In genomic region chr15:60390931-60391501, GRCh38 we compare ENCODE assay signal across 8 cellular contexts. TPM values are rescaled to one million over a fixed set of nuclear protein-coding genes. Genes with fewer than 3 reads are reported as not detected.
DNase-seq lines count a peak whose midpoint lies in the region; ATAC-seq and TF ChIP-seq lines count a peak whose summit lies in the region.

No MANE protein-coding gene starts in this region.

- no peak for TF ChIP-seq POLR2A in breast epithelium (IDR thresholded peaks at IDR 0.05)

- H3K27me3 ChIP-seq in breast epithelium (no peaks in the 10 kb centered on the region), lower lobe of right lung (ENCODE audit: low read depth) (no peaks in the 10 kb centered on the region)

- TF ChIP-seq CTCF in breast epithelium (IDR thresholded peaks at IDR 0.05) = no peak
- no peak for TF ChIP-seq CTCF in lower lobe of right lung (IDR thresholded peaks at IDR 0.05)

- H3K27ac ChIP-seq in breast epithelium (peak overlapping the region; percentile 91 to 99), lower lobe of right lung (peak overlapping the region; percentile 95)

- H3K4me3 ChIP-seq in breast epithelium = peak overlapping the region in 2 of 3 donors; percentile 12 to 53
- peak overlapping the region; percentile 9 for H3K4me3 ChIP-seq in lower lobe of right lung

- H3K4me1 ChIP-seq in breast epithelium = peaks cover 20 to 64% of the 10 kb centered on the region in 2 donors
- H3K4me1 ChIP-seq in lower lobe of right lung = peaks cover 99% of the 10 kb centered on the region

- ATAC-seq in lower lobe of right lung (peak; percentile 57 to 66), GM18858 (IDR thresholded peaks at IDR 0.05; ENCODE audit: unreplicated experiment) (no peak)

- DNase-seq in AG20443 (ENCODE audit: low spot score) (peak; percentile 74), LHCN-M2 (ENCODE audit: low read depth) (peak; percentile 96), breast epithelium (ENCODE audit: low spot score in 2 of 2) (peak in 1 of 2 donors; percentile 54), lower lobe of right lung (no peak), NCI-H2171 treated with DMSO at 0.1 percent for 48 hours (lab: John Stamatoyannopoulos, UW) (no peak), COR-L47 (lab: John Stamatoyannopoulos, UW) (no peak)
- DNase-seq in activated effector memory CD4-positive, alpha-beta T cell treated with anti-CD3 and anti-CD28 coated beads, Interleukin-2, amount 50 U/mL, for 16 hours = no peak

- intact Hi-C loops in breast epithelium (cut with DNase I; ENCODE audit: low total_unique reads) (no loop called here), lower lobe of right lung (cut with DNase I) (no loop called here)

- H3K36me3 ChIP-seq in breast epithelium (no peaks in the 10 kb centered on the region), lower lobe of right lung (peaks cover 14% of the 10 kb centered on the region)

- H3K9me3 ChIP-seq in breast epithelium (no peaks in the 10 kb centered on the region), lower lobe of right lung (no peaks in the 10 kb centered on the region)

RNA-seq across cellular contexts. Expression of gene ANXA2, which starts 6.8 kb away (rescaled TPM):
- total RNA-seq in LHCN-M2 (2014; rRNA removed) (3,230 and 3,804 TPM in 2 replicates), breast epithelium (1,000 to 10,000 TPM in 1 of 3 donors, 100 to 1,000 TPM in 2; 875 to 1,598 (median 923) TPM), lower lobe of right lung (834 TPM)
- polyA plus RNA-seq in LHCN-M2 (2012) = 7,075 TPM

Comparison
In these comparisons a context has a peak if more than half of its experiments do, and no peak if none do; other contexts are left out.
1. DNase-seq: peak in AG20443 (single experiment) and LHCN-M2 (single experiment); none in lower lobe of right lung (single experiment), activated effector memory CD4-positive, alpha-beta T cell treated with anti-CD3 and anti-CD28 coated beads, Interleukin-2, amount 50 U/mL, for 16 hours (single experiment), NCI-H2171 treated with DMSO at 0.1 percent for 48 hours (single experiment) and COR-L47 (single experiment).